1 cellular context compared by ENCODE assay signal in genomic region chr7:84194484-84195260, GRCh38.
TF ChIP-seq lines count a peak whose summit lies in the region.

TSS of gene SEMA3A (minus strand) at chr7:84194789. CDS start at chr7:84194586, 203 bp downstream.

TF ChIP-seq in Ishikawa, 13 proteins besides CTCF, POLR2A, EP300 and RAD21 (continued from another document):
- no peak for TF ChIP-seq REST (IDR thresholded peaks at IDR 0.05; ENCODE audit: low read depth)
- TF ChIP-seq TAF1 (IDR thresholded peaks at IDR 0.05; ENCODE audit: low read depth) = peak; percentile 62
- no peak for TF ChIP-seq EGR1 (IDR thresholded peaks at IDR 0.05)
- no peak for TF ChIP-seq YY1 (IDR thresholded peaks at IDR 0.05; ENCODE audit: low read depth)
- TF ChIP-seq NFIC (IDR thresholded peaks at IDR 0.05) = peak; percentile 6; the same call in 1 of the 2 replicates
- no peak for TF ChIP-seq CREB1 (IDR thresholded peaks at IDR 0.05; ENCODE audit: low read depth)
